In the genomic region with DNA sequence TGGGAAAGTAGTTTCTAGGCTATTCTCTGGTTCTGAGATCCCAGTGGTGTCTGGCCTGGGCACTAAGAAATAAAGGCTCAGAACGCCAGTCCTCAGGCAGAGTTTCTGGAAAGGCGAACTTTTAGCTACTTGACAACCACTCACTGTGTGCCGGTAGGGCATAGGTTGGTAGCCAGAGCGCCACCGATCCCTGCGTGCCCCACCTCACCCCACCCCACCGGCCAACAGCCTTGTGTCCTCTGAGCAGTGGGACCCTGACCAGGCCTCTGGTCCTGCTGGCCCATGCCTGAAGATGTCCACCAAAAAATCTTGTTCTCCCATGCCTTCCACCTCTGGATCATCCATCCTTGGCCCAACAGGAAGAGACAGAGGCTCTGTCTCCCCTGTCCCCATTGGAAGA, we compare ENCODE assay signal across 17 cellular contexts.
A peak's percentile ranks its signal among the peaks of the same experiment; 100 is the strongest.
DNase-seq lines count a peak whose midpoint lies in the region; ATAC-seq and TF ChIP-seq lines count a peak whose summit lies in the region.
"Had no signal": no experiment of that assay in that cellular context is flagged by ENCODE, and none has a peak within 500 bp of the region (broad histone marks: within the 10 kb centered on the region; RNA-seq: fewer than 3 reads in every experiment).

No MANE protein-coding gene starts in this region.

- no peak overlapping the region for H3K4me2 ChIP-seq in neuronal stem cell (ENCODE audit: insufficient read depth, low read length, poor library complexity, severe bottlenecking)

- ATAC-seq in upper lobe of left lung (ENCODE audit: low FRiP score in 2 of 2) = no peak
- ATAC-seq: HCT116 had no signal

- no peak overlapping the region for H3K23ac ChIP-seq in neuronal stem cell (ENCODE audit: low read depth, low read length, poor library complexity)

- peak overlapping the region; percentile 33 for H3K27ac ChIP-seq in angular gyrus (ENCODE audit: low read depth, low read length)
- H3K27ac ChIP-seq in neuronal stem cell (replicated peaks; ENCODE audit: low read length) = no peak overlapping the region
- H3K27ac ChIP-seq in skeletal muscle tissue (ENCODE audit: low read depth, low read length) = peak overlapping the region; percentile 61
- peak overlapping the region in 3 of 4 donors; percentile 10 to 49 (median 17) for H3K27ac ChIP-seq in upper lobe of left lung
- no peak overlapping the region for H3K27ac ChIP-seq in endodermal cell (ENCODE audit: low read depth, low read length)
- H3K27ac ChIP-seq: GM23248 had no signal

- TF ChIP-seq POLR2A in upper lobe of left lung (IDR thresholded peaks at IDR 0.05) = no peak

- TF ChIP-seq CTCF in upper lobe of left lung (IDR thresholded peaks at IDR 0.05) (no peak), endodermal cell (conservative IDR thresholded peaks at IDR 0.05) (no peak)

- H3K4me1 ChIP-seq in neuronal stem cell (ENCODE audit: control insufficient read depth in 2 of 2, insufficient read depth in 1 of 2, low read depth in 1 of 2, low read length in 2 of 2) (peaks cover 0 to 30% of the 10 kb centered on the region in 2 donors), skeletal muscle tissue (ENCODE audit: control insufficient read depth in 3 of 3, insufficient read depth in 3 of 3, low read length in 3 of 3) (peaks cover 60 to 77% (median 74%) of the 10 kb centered on the region in 3 donors), upper lobe of left lung (peaks cover 7 to 20% (median 14%) of the 10 kb centered on the region in 4 donors), endodermal cell (ENCODE audit: control insufficient read depth, insufficient read depth, low read length) (peaks cover 10% of the 10 kb centered on the region)
- H3K4me1 ChIP-seq: BE2C had no signal

- no peaks in the 10 kb centered on the region for H3K9me3 Mint-ChIP-seq in endodermal cell
- H3K9me3 Mint-ChIP-seq: CD8-positive, alpha-beta memory T cell; HFFc6 had no signal

- H2BK15ac ChIP-seq in neuronal stem cell (ENCODE audit: low read length) = peak overlapping the region; percentile 62

- no peak overlapping the region for H4K91ac ChIP-seq in neuronal stem cell (ENCODE audit: low read depth, low read length, poor library complexity)

- no peak for TF ChIP-seq EP300 in upper lobe of left lung (IDR thresholded peaks at IDR 0.05)

- peak overlapping the region; percentile 22 for H3K18ac ChIP-seq in neuronal stem cell (ENCODE audit: low read length)

- H2BK120ac ChIP-seq in neuronal stem cell (ENCODE audit: low read depth, low read length) = no peak overlapping the region

- no peaks in the 10 kb centered on the region for H3K36me3 Mint-ChIP-seq in endodermal cell (ENCODE audit: low read depth)
- H3K36me3 Mint-ChIP-seq: CD4-positive, CD25-positive, alpha-beta regulatory T cell; CD8-positive, alpha-beta memory T cell had no signal

- no peak overlapping the region for H2BK12ac ChIP-seq in neuronal stem cell (ENCODE audit: low read length)

- no peak overlapping the region for H3K4me3 Mint-ChIP-seq in endodermal cell
- H3K4me3 Mint-ChIP-seq: CD4-positive, CD25-positive, alpha-beta regulatory T cell; CD8-positive, alpha-beta memory T cell; HFFc6 had no signal

- H3K9me3 ChIP-seq in neuronal stem cell (replicated peaks in 1 of 2; ENCODE audit: control insufficient read depth in 2 of 2, insufficient read depth in 1 of 2, low read depth in 1 of 2, low read length in 2 of 2) (no peaks in the 10 kb centered on the region), skeletal muscle tissue (ENCODE audit: control insufficient read depth in 3 of 3, low read length in 3 of 3) (no peaks in the 10 kb centered on the region), upper lobe of left lung (no peaks in the 10 kb centered on the region), endodermal cell (ENCODE audit: control insufficient read depth, low read length) (no peaks in the 10 kb centered on the region)
- H3K9me3 ChIP-seq: BE2C had no signal

- H3K36me3 ChIP-seq in neuronal stem cell (replicated peaks in 1 of 2; ENCODE audit: control insufficient read depth in 2 of 2, insufficient read depth in 2 of 2, low read length in 2 of 2) (peaks cover 0 to 35% of the 10 kb centered on the region in 2 donors), skeletal muscle tissue (ENCODE audit: control insufficient read depth in 3 of 3, insufficient read depth in 3 of 3, low read length in 3 of 3) (no peaks in the 10 kb centered on the region), upper lobe of left lung (no peaks in the 10 kb centered on the region), H7 (replicated peaks; ENCODE audit: control insufficient read depth, insufficient read depth, low read length) (no peaks in the 10 kb centered on the region), endodermal cell (ENCODE audit: control insufficient read depth, insufficient read depth, low read length) (no peaks in the 10 kb centered on the region)
- H3K36me3 ChIP-seq: BE2C had no signal

- DNase-seq in neuronal stem cell (ENCODE audit: low spot score) (no peak), upper lobe of left lung (no peak), NCI-H226 (no peak), DMS 273 (lab: John Stamatoyannopoulos, UW; ENCODE audit: unreplicated experiment) (no peak), H7 (no peak), endodermal cell (no peak)
- DNase-seq: ACHN; BE2C; C1 segment of cervical spinal cord; CD4-positive, CD25-positive, alpha-beta regulatory T cell; CD8-positive, alpha-beta memory T cell; COR-L47; GM23248; HFFc6 had no signal

- WGBS in neuronal stem cell (ENCODE audit: extremely low coverage in 2 of 2, insufficient read length in 2 of 2, insufficient replicate concordance in 1 of 2), 2 donors = no CpG with 5 or more reads among the region's 7 CpGs
- WGBS in upper lobe of left lung, 2 donors = 92 to 96% methylated on average over 5 to 7 of the region's 7 CpGs
- WGBS in endodermal cell (ENCODE audit: insufficient coverage in 1 of 2, insufficient read length in 1 of 2), 2 experiments = 96 to 100% methylated on average over 3 to 7 of the region's 7 CpGs

- H3K79me1 ChIP-seq in neuronal stem cell (ENCODE audit: low read depth, low read length) = peaks cover 2% of the 10 kb centered on the region

- no peak overlapping the region for H3K9ac ChIP-seq in neuronal stem cell (ENCODE audit: low read depth, low read length, poor library complexity)
- no peak overlapping the region for H3K9ac ChIP-seq in skeletal muscle tissue (ENCODE audit: low read depth in 1 of 3, low read length in 3 of 3)
- no peak overlapping the region for H3K9ac ChIP-seq in endodermal cell (ENCODE audit: extremely low read depth, low read length, poor library complexity, severe bottlenecking)
- H3K9ac ChIP-seq: GM23248 had no signal

- H3K27me3 ChIP-seq in neuronal stem cell (ENCODE audit: control insufficient read depth in 3 of 3, insufficient read depth in 3 of 3, low read depth in 1 of 3, low read length in 3 of 3) = no peaks in the 10 kb centered on the region
- no peaks in the 10 kb centered on the region for H3K27me3 ChIP-seq in skeletal muscle tissue (ENCODE audit: control insufficient read depth in 3 of 3, insufficient read depth in 3 of 3, low read length in 3 of 3)
- H3K27me3 ChIP-seq in upper lobe of left lung = no peaks in the 10 kb centered on the region
- no peaks in the 10 kb centered on the region; the same call in none of the 2 replicates for H3K27me3 ChIP-seq in H7 (ENCODE audit: control insufficient read depth, insufficient read depth, low read length)
- H3K27me3 ChIP-seq in endodermal cell (ENCODE audit: control insufficient read depth, insufficient read depth, low read length, poor library complexity, severe bottlenecking) = peaks cover 15% of the 10 kb centered on the region

- H2BK5ac ChIP-seq in neuronal stem cell (ENCODE audit: low read length) = no peak overlapping the region

- H3K4me3 ChIP-seq in neuronal stem cell (ENCODE audit: low read length in 2 of 2) (no peak overlapping the region), skeletal muscle tissue (ENCODE audit: low read length in 3 of 3) (no peak overlapping the region), upper lobe of left lung (no peak overlapping the region), H7 (ENCODE audit: insufficient read depth, low read depth, low read length) (no peak overlapping the region), endodermal cell (ENCODE audit: low read length) (no peak overlapping the region)
- H3K4me3 ChIP-seq: GM23248 had no signal

- H2AFZ ChIP-seq in neuronal stem cell (ENCODE audit: low read length) = no peak overlapping the region
- H2AFZ ChIP-seq: GM23248 had no signal

- H3K4ac ChIP-seq in neuronal stem cell (ENCODE audit: low read length) = no peak overlapping the region

- H3K27me3 Mint-ChIP-seq in endodermal cell (ENCODE audit: insufficient read depth) = peaks cover 21% of the 10 kb centered on the region

- no peak overlapping the region for H2AK5ac ChIP-seq in neuronal stem cell (ENCODE audit: low read depth, low read length)

- H3K27ac Mint-ChIP-seq in endodermal cell = no peak overlapping the region
- H3K27ac Mint-ChIP-seq: CD4-positive, CD25-positive, alpha-beta regulatory T cell; CD8-positive, alpha-beta memory T cell; HFFc6 had no signal

- no peak overlapping the region for H3K14ac ChIP-seq in neuronal stem cell (ENCODE audit: low read length)

- peaks cover 46% of the 10 kb centered on the region for H3K4me1 Mint-ChIP-seq in endodermal cell
- H3K4me1 Mint-ChIP-seq: CD4-positive, CD25-positive, alpha-beta regulatory T cell; CD8-positive, alpha-beta memory T cell had no signal

- H4K8ac ChIP-seq in neuronal stem cell (ENCODE audit: low read depth, low read length) = no peak overlapping the region

Comparison
In these comparisons a context has a peak if more than half of its experiments do, and no peak if none do; other contexts are left out.
1. H3K27ac ChIP-seq: peak in angular gyrus (single experiment), skeletal muscle tissue (single experiment) and upper lobe of left lung (3 of 4); none in neuronal stem cell (single experiment) and endodermal cell (single experiment).